In the genomic region with DNA sequence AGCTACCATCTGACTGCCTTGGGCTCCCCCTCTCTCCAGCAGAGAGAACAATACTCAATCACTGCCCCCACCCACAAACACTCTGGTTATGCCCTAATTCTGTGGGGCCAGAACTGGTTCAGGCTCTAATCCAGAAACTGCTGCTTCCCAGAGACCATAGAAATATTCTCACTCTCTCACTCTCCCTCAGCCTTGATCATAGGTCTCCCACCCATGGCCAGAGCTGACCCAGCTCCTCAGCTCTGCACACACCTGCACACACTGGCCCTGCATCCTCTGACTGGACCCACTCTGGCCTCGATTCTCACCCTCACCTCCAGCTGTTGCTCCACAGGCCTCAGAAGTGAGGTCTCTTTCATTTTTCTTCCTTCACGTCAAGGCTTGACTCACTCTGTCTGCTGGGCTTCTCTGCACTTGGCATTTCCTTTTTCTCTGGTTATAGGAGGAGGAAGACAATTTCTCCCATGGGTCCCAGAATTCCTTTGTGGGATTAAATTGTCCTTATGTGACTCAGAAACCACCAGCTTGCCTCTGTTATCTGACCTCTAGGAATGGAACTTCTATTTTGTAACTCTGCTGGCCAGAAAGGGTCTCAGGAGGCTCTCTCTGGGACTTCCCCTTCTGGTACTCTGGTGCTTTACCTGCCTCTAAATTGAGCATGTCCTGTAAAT, we compare ENCODE assay signal across 10 cellular contexts.
DNase-seq lines count a peak whose midpoint lies in the region; ATAC-seq and TF ChIP-seq lines count a peak whose summit lies in the region.
"Had no signal": no experiment of that assay in that cellular context is flagged by ENCODE, and none has a peak within 500 bp of the region (broad histone marks: within the 10 kb centered on the region; RNA-seq: fewer than 3 reads in every experiment).

No MANE protein-coding gene starts in this region.

- no peak for ATAC-seq in stimulated activated naive CD8-positive, alpha-beta T cell treated with anti-CD3 and anti-CD28 coated beads, Interleukin-15, Interleukin-2, amounts not matched to agents 100 U/mL and 50 U/mL, for 24 hours

- no peak for DNase-seq in stimulated activated naive CD8-positive, alpha-beta T cell treated with anti-CD3 and anti-CD28 coated beads, Interleukin-15, Interleukin-2, amounts not matched to agents 100 U/mL and 50 U/mL, for 24 hours
- DNase-seq in SW 1271 (lab: John Stamatoyannopoulos, UW) (peak; percentile 30 to 57), fibroblast of mammary gland (ENCODE audit: low read depth) (peak; percentile 95), erythroblast (lab: John Stamatoyannopoulos, UW) (no peak), NCI-H1092 treated with DMSO at 0.1 percent for 48 hours (lab: John Stamatoyannopoulos, UW) (no peak), caudate nucleus (lab: John Stamatoyannopoulos, UW) (no peak)
- no peak for DNase-seq in activated CD4-positive, CD25-positive, alpha-beta regulatory T cell (lab: John Stamatoyannopoulos, UW)
- DNase-seq: endodermal cell, transverse colon had no signal

- no peak overlapping the region for H3K4me3 Mint-ChIP-seq in stimulated activated naive CD8-positive, alpha-beta T cell treated with anti-CD3 and anti-CD28 coated beads, Interleukin-15, Interleukin-2, amounts not matched to agents 100 ng/mL and 50 ng/mL, for 24 hours
- H3K4me3 Mint-ChIP-seq: endodermal cell had no signal

- H3K4me1 Mint-ChIP-seq in stimulated activated naive CD8-positive, alpha-beta T cell treated with anti-CD3 and anti-CD28 coated beads, Interleukin-15, Interleukin-2, amounts not matched to agents 100 ng/mL and 50 ng/mL, for 24 hours (ENCODE audit: low read depth), result no peaks in the 10 kb centered on the region
- H3K4me1 Mint-ChIP-seq: endodermal cell had no signal

- H3K27ac Mint-ChIP-seq in stimulated activated naive CD8-positive, alpha-beta T cell treated with anti-CD3 and anti-CD28 coated beads, Interleukin-15, Interleukin-2, amounts not matched to agents 100 ng/mL and 50 ng/mL, for 24 hours, result peak overlapping the region; percentile 63
- H3K27ac Mint-ChIP-seq: endodermal cell had no signal

- H3K36me3 Mint-ChIP-seq in stimulated activated naive CD8-positive, alpha-beta T cell treated with anti-CD3 and anti-CD28 coated beads, Interleukin-15, Interleukin-2, amounts not matched to agents 100 ng/mL and 50 ng/mL, for 24 hours (ENCODE audit: low read depth), result no peaks in the 10 kb centered on the region

- no peak for TF ChIP-seq POLR2A in erythroblast (IDR thresholded peaks at IDR 0.05; ENCODE audit: low read length)

- no peak overlapping the region for H3K27ac ChIP-seq in caudate nucleus (ENCODE audit: low read depth, low read length)
- H3K27ac ChIP-seq: transverse colon had no signal

- H3K9me3 Mint-ChIP-seq in stimulated activated naive CD8-positive, alpha-beta T cell treated with anti-CD3 and anti-CD28 coated beads, Interleukin-15, Interleukin-2, amounts not matched to agents 100 ng/mL and 50 ng/mL, for 24 hours, result no peaks in the 10 kb centered on the region
- H3K9me3 Mint-ChIP-seq: endodermal cell had no signal

- H3K4me3 ChIP-seq in fibroblast of mammary gland (ENCODE audit: control insufficient read depth, low read depth, low read length), result no peak overlapping the region
- H3K4me3 ChIP-seq: transverse colon had no signal

- no peak for TF ChIP-seq CTCF in fibroblast of mammary gland (conservative IDR thresholded peaks at IDR 0.05; ENCODE audit: control insufficient read depth, insufficient read depth, low read depth, low read length)

- H3K27me3 Mint-ChIP-seq in stimulated activated naive CD8-positive, alpha-beta T cell treated with anti-CD3 and anti-CD28 coated beads, Interleukin-15, Interleukin-2, amounts not matched to agents 100 ng/mL and 50 ng/mL, for 24 hours, result no peaks in the 10 kb centered on the region

Comparison
In these comparisons a context has a peak if more than half of its experiments do, and no peak if none do; other contexts are left out.
1. DNase-seq: peak in SW 1271 (2 of 2) and fibroblast of mammary gland (single experiment); none in stimulated activated naive CD8-positive, alpha-beta T cell treated with anti-CD3 and anti-CD28 coated beads, Interleukin-15, Interleukin-2, amounts not matched to agents 100 U/mL and 50 U/mL, for 24 hours (single experiment), activated CD4-positive, CD25-positive, alpha-beta regulatory T cell (0 of 4), erythroblast (0 of 2), NCI-H1092 treated with DMSO at 0.1 percent for 48 hours (single experiment) and caudate nucleus (0 of 61).